In genomic region chr12:115451785-115452736, GRCh38 we compare ENCODE assay signal across 8 cellular contexts.
DNase-seq lines count a peak whose midpoint lies in the region; ATAC-seq, FAIRE-seq and TF ChIP-seq lines count a peak whose summit lies in the region.

No MANE protein-coding gene starts in this region.

- H3K9me3 Mint-ChIP-seq in CD4-positive, alpha-beta memory T cell = peaks cover 0 to 9% (median 3%) of the 10 kb centered on the region in 8 donors
- H3K9me3 Mint-ChIP-seq in HFFc6 = no peaks in the 10 kb centered on the region

- no peaks in the 10 kb centered on the region for H3K36me3 Mint-ChIP-seq in CD4-positive, alpha-beta memory T cell
- H3K36me3 Mint-ChIP-seq in HFFc6 (ENCODE audit: low read depth) = no peaks in the 10 kb centered on the region

- no peak overlapping the region for H3K27ac Mint-ChIP-seq in CD4-positive, alpha-beta memory T cell
- H3K27ac Mint-ChIP-seq in HFFc6 = no peak overlapping the region

- FAIRE-seq in pancreas (lab: Jason Lieb, UNC) = no peak

- TF ChIP-seq EP300 in gastroesophageal sphincter (IDR thresholded peaks at IDR 0.05) = no peak

- peaks cover 0 to 8% (median 7%) of the 10 kb centered on the region in 4 donors for H3K4me1 Mint-ChIP-seq in CD4-positive, alpha-beta memory T cell
- peaks cover 11% of the 10 kb centered on the region for H3K4me1 Mint-ChIP-seq in HFFc6 (ENCODE audit: low read depth)

- 11 to 54% methylated on average over 2 to 20 of the region's 83 CpGs for WGBS in gastroesophageal sphincter (ENCODE audit: low coverage in 1 of 2), 2 donors
- WGBS in pancreas, 2 donors = 4 to 6% methylated on average over 46 to 83 of the region's 83 CpGs

- CTCF ChIA-PET in CD4-positive, alpha-beta memory T cell (lab: Charles Lee; ENCODE audit: partially characterized antibody) = no interaction called here

- DNase-seq in CD4-positive, alpha-beta memory T cell = no peak
- DNase-seq in HFFc6 = no peak
- no peak for DNase-seq in RWPE2 (ENCODE audit: low spot score)
- peak; percentile 11 to 74 (median 26) for DNase-seq in pancreas
- no peak for DNase-seq in activated CD4-positive, alpha-beta T cell treated with anti-CD3 and anti-CD28 coated beads for 48 hours

- peaks cover 20 to 21% of the 10 kb centered on the region in 2 donors for H3K27me3 Mint-ChIP-seq in CD4-positive, alpha-beta memory T cell
- H3K27me3 Mint-ChIP-seq in HFFc6 (ENCODE audit: insufficient read depth) = 0 out of 2 replicates have a peak, but pooled peaks cover 2% of the 10 kb centered on the region

- H3K36me3 ChIP-seq in CD4-positive, alpha-beta memory T cell (ENCODE audit: insufficient read depth, low read length) = no peaks in the 10 kb centered on the region
- no peaks in the 10 kb centered on the region for H3K36me3 ChIP-seq in RWPE2 (ENCODE audit: low read depth)
- H3K36me3 ChIP-seq in gastroesophageal sphincter = no peaks in the 10 kb centered on the region
- no peaks in the 10 kb centered on the region for H3K36me3 ChIP-seq in pancreas

- no peaks in the 10 kb centered on the region for H3K9me3 ChIP-seq in CD4-positive, alpha-beta memory T cell (ENCODE audit: control insufficient read depth in 1 of 2, low read length in 2 of 2)
- H3K9me3 ChIP-seq in RWPE2 (ENCODE audit: severe bottlenecking) (no peaks in the 10 kb centered on the region), gastroesophageal sphincter (no peaks in the 10 kb centered on the region), pancreas (no peaks in the 10 kb centered on the region)

- TF ChIP-seq POLR2A in gastroesophageal sphincter (IDR thresholded peaks at IDR 0.05) = no peak

- H3K27me3 ChIP-seq in CD4-positive, alpha-beta memory T cell (ENCODE audit: insufficient read depth, low read length) = no peaks in the 10 kb centered on the region
- H3K27me3 ChIP-seq in RWPE2 (ENCODE audit: insufficient read depth, poor library complexity, severe bottlenecking) (peaks cover 5% of the 10 kb centered on the region), gastroesophageal sphincter (peaks cover 20% of the 10 kb centered on the region), pancreas (peaks cover 0 to 4% (median 0%) of the 10 kb centered on the region in 4 donors)

- TF ChIP-seq CTCF in HFFc6 (IDR thresholded peaks at IDR 0.05) = no peak
- no peak for TF ChIP-seq CTCF in RWPE2 (IDR thresholded peaks at IDR 0.05; ENCODE audit: poor library complexity, severe bottlenecking)
- no peak for TF ChIP-seq CTCF in gastroesophageal sphincter (IDR thresholded peaks at IDR 0.05)
- TF ChIP-seq CTCF in pancreas (IDR thresholded peaks at IDR 0.05) = no peak

- H3K27ac ChIP-seq in CD4-positive, alpha-beta memory T cell (ENCODE audit: low read depth, low read length) = no peak overlapping the region
- H3K27ac ChIP-seq in RWPE2 (ENCODE audit: poor library complexity, severe bottlenecking) (no peak overlapping the region), gastroesophageal sphincter (no peak overlapping the region), pancreas (no peak overlapping the region)

- POLR2A ChIA-PET in CD4-positive, alpha-beta memory T cell (lab: Charles Lee; ENCODE audit: partially characterized antibody) = no interaction called here

- no peak overlapping the region for H3K4me3 ChIP-seq in CD4-positive, alpha-beta memory T cell (ENCODE audit: low read length in 2 of 2)
- H3K4me3 ChIP-seq in RWPE2 (ENCODE audit: severe bottlenecking) = peak overlapping the region; percentile 27
- H3K4me3 ChIP-seq in gastroesophageal sphincter = peak overlapping the region in 1 of 2 donors; percentile 44
- peak overlapping the region in 2 of 4 donors; percentile 15 to 26 for H3K4me3 ChIP-seq in pancreas

- ATAC-seq in RWPE2 (ENCODE audit: low read depth) (peak; percentile 77), gastroesophageal sphincter (peak; percentile 42), pancreas (peak; percentile 55 to 92 (median 86)), HG02588 (IDR thresholded peaks at IDR 0.05; ENCODE audit: unreplicated experiment) (no peak), HG02571 (IDR thresholded peaks at IDR 0.05; ENCODE audit: unreplicated experiment) (no peak)

- peak overlapping the region in 5 of 8 donors; percentile 26 to 56 (median 29) for H3K4me3 Mint-ChIP-seq in CD4-positive, alpha-beta memory T cell
- peak overlapping the region; percentile 84 for H3K4me3 Mint-ChIP-seq in HFFc6

- H3K4me1 ChIP-seq in CD4-positive, alpha-beta memory T cell (ENCODE audit: insufficient read depth, low read length) = no peaks in the 10 kb centered on the region
- no peaks in the 10 kb centered on the region for H3K4me1 ChIP-seq in RWPE2 (ENCODE audit: insufficient read depth, poor library complexity, severe bottlenecking)
- H3K4me1 ChIP-seq in gastroesophageal sphincter = peaks cover 0 to 14% (median 0%) of the 10 kb centered on the region in 3 donors
- H3K4me1 ChIP-seq in pancreas = no peaks in the 10 kb centered on the region

- intact Hi-C loops in CD4-positive, alpha-beta memory T cell (cut with micrococcal nuclease) = no loop called here
- intact Hi-C loops in pancreas (cut with DNase I) = no loop called here

Comparison
In these comparisons a context has a peak if more than half of its experiments do, and no peak if none do; other contexts are left out.
1. DNase-seq: peak in pancreas (6 of 6); none in CD4-positive, alpha-beta memory T cell (0 of 5), HFFc6 (single experiment), RWPE2 (single experiment) and activated CD4-positive, alpha-beta T cell treated with anti-CD3 and anti-CD28 coated beads for 48 hours (single experiment).
2. ATAC-seq: peak in RWPE2 (single experiment), gastroesophageal sphincter (single experiment) and pancreas (4 of 4); none in HG02588 (single experiment) and HG02571 (single experiment).